2 cellular contexts compared by ENCODE assay signal in the genomic region with DNA sequence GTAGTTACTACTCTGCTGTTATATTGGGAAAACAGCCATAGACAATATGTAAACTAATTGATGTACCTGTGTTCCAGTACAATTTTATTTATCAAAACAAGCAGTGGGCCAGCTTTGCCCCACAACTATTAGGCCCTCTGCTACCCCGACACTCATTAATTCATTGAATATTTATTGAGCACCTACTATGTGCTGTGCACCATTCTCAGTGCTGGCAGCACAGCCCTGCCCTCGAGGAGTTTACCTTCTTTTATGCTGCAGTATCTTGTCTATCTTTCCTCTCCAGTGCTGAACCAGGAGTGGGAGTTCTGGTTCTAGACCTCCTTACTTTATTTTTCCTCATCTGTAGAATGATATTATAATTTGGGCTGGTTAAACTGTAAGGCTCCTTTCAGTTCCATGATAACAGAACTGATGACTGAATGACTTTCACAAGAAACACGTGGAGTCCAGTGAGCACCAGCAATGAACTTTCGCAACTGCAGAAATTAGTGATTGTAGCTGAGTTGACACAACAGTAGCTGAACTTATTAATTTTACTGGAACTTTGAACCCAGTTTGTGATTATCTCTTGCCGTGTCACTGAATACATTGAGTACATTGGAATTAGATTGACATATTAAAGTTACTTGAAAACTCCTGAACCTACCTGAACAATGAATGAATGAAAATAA.
TF ChIP-seq lines count a peak whose summit lies in the region.

No MANE protein-coding gene starts in this region.

TF ChIP-seq in HepG2, 621 proteins besides CTCF, POLR2A, EP300 and RAD21 (continues in another document):
- TF ChIP-seq ZNF790 (CRISPR knock-in tag; IDR thresholded peaks at IDR 0.05; ENCODE audit: borderline replicate concordance) = no peak
- TF ChIP-seq KAT2B (IDR thresholded peaks at IDR 0.05; ENCODE audit: borderline replicate concordance, low read depth, low read length) = no peak
- TF ChIP-seq XRCC5 (optimal IDR thresholded peaks at IDR 0.05; ENCODE audit: low read length) = no peak
- TF ChIP-seq ZNF446 (CRISPR knock-in tag; IDR thresholded peaks at IDR 0.05) = no peak
- TF ChIP-seq SAP130 (CRISPR knock-in tag; IDR thresholded peaks at IDR 0.05; ENCODE audit: low read depth) = peak; percentile 71
- no peak for TF ChIP-seq ZNF7 (CRISPR knock-in tag; IDR thresholded peaks at IDR 0.05)
- TF ChIP-seq SOX13 (IDR thresholded peaks at IDR 0.05) = no peak
- 0 out of 4 replicates have a peak, but pooled peaks of 1 of the 2 experiments have one; percentile 8 for TF ChIP-seq SOX13 (CRISPR knock-in tag; conservative IDR thresholded peaks at IDR 0.05 in 1 of 2, IDR thresholded peaks at IDR 0.05 in 1 of 2)
- no peak for TF ChIP-seq DNMT1 (CRISPR knock-in tag; IDR thresholded peaks at IDR 0.05)
- TF ChIP-seq, protein P1, sequence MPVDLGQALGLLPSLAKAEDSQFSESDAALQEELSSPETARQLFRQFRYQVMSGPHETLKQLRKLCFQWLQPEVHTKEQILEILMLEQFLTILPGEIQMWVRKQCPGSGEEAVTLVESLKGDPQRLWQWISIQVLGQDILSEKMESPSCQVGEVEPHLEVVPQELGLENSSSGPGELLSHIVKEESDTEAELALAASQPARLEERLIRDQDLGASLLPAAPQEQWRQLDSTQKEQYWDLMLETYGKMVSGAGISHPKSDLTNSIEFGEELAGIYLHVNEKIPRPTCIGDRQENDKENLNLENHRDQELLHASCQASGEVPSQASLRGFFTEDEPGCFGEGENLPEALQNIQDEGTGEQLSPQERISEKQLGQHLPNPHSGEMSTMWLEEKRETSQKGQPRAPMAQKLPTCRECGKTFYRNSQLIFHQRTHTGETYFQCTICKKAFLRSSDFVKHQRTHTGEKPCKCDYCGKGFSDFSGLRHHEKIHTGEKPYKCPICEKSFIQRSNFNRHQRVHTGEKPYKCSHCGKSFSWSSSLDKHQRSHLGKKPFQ (CRISPR knock-in tag; IDR thresholded peaks at IDR 0.05; ENCODE audit: insufficient replicate concordance) = no peak
- TF ChIP-seq, protein P2, sequence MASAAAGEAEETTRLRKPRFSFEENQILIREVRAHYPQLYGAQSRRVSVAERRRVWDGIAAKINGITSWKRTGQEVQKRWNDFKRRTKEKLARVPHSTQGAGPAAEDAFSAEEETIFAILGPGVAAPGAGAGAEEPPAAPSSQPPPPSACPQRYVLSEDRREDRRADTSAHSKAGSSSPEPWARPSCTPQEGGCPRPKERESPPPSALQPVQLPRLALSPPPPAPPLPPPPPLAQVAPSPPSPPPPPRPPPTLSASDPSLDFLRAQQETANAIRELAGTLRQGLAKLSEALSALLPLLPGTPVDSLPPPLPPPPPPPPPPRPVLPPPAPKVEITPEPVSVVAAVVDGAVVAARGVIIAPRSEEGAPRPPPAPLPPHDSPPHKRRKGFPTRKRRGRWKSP (CRISPR knock-in tag; IDR thresholded peaks at IDR 0.05) = no peak
- no peak for TF ChIP-seq ZNF274 (CRISPR knock-in tag; IDR thresholded peaks at IDR 0.05)
- TF ChIP-seq ZNF598 (CRISPR knock-in tag; IDR thresholded peaks at IDR 0.05; ENCODE audit: borderline replicate concordance) = no peak
- TF ChIP-seq, protein P3, sequence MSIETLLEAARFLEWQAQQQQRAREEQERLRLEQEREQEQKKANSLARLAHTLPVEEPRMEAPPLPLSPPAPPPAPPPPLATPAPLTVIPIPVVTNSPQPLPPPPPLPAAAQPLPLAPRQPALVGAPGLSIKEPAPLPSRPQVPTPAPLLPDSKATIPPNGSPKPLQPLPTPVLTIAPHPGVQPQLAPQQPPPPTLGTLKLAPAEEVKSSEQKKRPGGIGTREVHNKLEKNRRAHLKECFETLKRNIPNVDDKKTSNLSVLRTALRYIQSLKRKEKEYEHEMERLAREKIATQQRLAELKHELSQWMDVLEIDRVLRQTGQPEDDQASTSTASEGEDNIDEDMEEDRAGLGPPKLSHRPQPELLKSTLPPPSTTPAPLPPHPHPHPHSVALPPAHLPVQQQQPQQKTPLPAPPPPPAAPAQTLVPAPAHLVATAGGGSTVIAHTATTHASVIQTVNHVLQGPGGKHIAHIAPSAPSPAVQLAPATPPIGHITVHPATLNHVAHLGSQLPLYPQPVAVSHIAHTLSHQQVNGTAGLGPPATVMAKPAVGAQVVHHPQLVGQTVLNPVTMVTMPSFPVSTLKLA (IDR thresholded peaks at IDR 0.05) = 0 out of 2 replicates have a peak, but pooled peaks have one; percentile 16
- no peak for TF ChIP-seq ZC3H13 (CRISPR knock-in tag; IDR thresholded peaks at IDR 0.05)
- TF ChIP-seq ZNF12 (CRISPR knock-in tag; IDR thresholded peaks at IDR 0.05) = no peak
- TF ChIP-seq, protein P4, sequence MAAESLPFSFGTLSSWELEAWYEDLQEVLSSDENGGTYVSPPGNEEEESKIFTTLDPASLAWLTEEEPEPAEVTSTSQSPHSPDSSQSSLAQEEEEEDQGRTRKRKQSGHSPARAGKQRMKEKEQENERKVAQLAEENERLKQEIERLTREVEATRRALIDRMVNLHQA (CRISPR knock-in tag; IDR thresholded peaks at IDR 0.05) = no peak
- TF ChIP-seq MAFK (conservative IDR thresholded peaks at IDR 0.05 in 1 of 2, IDR thresholded peaks at IDR 0.05 in 1 of 2; ENCODE audit: low read length in 2 of 2) = peak; percentile 53 to 65
- no peak for TF ChIP-seq RELA (CRISPR knock-in tag; IDR thresholded peaks at IDR 0.05)
- no peak for TF ChIP-seq HMG20A (CRISPR knock-in tag; IDR thresholded peaks at IDR 0.05; ENCODE audit: borderline replicate concordance)
- no peak for TF ChIP-seq NFIB (CRISPR knock-in tag; IDR thresholded peaks at IDR 0.05; ENCODE audit: borderline replicate concordance)
- TF ChIP-seq, protein P5, sequence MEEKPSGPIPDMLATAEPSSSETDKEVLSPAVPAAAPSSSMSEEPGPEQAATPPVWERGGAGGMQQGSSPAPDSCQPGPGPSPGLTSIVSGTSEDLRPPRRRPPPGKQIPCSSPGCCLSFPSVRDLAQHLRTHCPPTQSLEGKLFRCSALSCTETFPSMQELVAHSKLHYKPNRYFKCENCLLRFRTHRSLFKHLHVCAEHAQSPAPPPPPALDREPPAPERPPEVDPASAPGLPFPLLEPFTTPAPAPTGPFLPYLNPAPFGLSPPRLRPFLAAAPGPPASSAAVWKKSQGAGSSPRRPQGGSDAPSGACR (CRISPR knock-in tag; IDR thresholded peaks at IDR 0.05) = no peak
- TF ChIP-seq, protein P6, sequence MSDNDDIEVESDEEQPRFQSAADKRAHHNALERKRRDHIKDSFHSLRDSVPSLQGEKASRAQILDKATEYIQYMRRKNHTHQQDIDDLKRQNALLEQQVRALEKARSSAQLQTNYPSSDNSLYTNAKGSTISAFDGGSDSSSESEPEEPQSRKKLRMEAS (IDR thresholded peaks at IDR 0.05) = peak; percentile 46; the same call in 1 of the 2 replicates

TF ChIP-seq in GM12891, 5 proteins besides CTCF, POLR2A, EP300 and RAD21:
- TF ChIP-seq POU2F2 (IDR thresholded peaks at IDR 0.05; ENCODE audit: low read depth, low read length) = no peak
- no peak for TF ChIP-seq POLR2AphosphoS5 (IDR thresholded peaks at IDR 0.05; ENCODE audit: low read depth, low read length)
- TF ChIP-seq SPI1 (IDR thresholded peaks at IDR 0.05; ENCODE audit: low read depth, low read length) = no peak
- no peak for TF ChIP-seq TAF1 (IDR thresholded peaks at IDR 0.05; ENCODE audit: low read depth, low read length)
- TF ChIP-seq PAX5 (IDR thresholded peaks at IDR 0.05; ENCODE audit: insufficient read depth, low read length, severe bottlenecking) = no peak
